In the genomic region with DNA sequence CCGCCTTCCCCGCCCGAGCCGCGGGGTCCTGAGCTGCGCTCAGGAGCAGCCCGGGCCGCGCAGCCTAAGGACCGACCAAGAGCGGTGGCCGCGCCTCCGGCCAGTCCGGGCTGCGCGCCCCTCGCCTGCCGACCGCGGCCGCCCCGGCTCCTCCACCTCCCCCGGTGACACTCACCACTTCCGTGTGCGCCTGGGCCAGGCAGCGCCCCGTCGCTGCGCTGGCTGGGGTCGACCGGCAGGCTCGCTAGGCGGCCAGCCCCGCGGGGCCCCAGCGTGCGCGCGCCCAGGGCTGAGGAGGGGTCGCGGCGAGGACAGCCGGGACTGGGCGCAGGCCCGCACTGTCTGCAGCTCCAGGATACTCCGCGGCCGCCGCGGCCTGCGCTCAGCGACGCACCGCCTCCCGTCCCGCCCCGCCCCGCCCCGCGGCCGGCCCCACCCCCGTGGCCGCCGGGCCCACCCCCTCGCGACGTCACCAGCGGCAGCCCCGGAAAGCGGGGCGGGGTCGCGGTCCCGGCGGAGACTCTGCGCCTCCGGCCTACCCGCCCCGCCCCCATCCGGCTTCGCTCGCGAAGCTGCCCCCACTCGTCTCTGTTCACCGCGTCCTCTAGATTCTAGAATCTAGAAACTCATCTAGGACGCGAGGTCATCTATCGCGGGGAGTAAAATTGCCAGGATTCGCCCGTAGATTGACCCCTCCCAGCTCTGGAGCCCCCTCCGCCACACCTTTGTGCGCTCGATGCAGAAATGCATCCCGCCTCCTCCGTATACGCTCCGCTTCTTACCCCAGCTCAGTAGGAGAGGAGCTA, we compare ENCODE assay signal across 8 cellular contexts. TPM values are rescaled to one million over a fixed set of nuclear protein-coding genes. Genes with fewer than 3 reads are reported as not detected.
DNase-seq lines count a peak whose midpoint lies in the region; ATAC-seq, FAIRE-seq and TF ChIP-seq lines count a peak whose summit lies in the region.

A gene (minus strand): TSS at position 392 of the 806 bp plus-strand sequence. CDS start 80,285 bp downstream, outside the sequence.

- DNase-seq in D341Med (ENCODE audit: low spot score) (peak; percentile 99), HTR-8/SVneo (ENCODE audit: insufficient read length, low spot score) (peak; percentile 87), activated T-cell treated with anti-CD3 and anti-CD28 coated beads for 24 hours (ENCODE audit: low read depth) (peak; percentile 81), epithelial cell of prostate (ENCODE audit: low read depth, low spot score) (no peak), mucosa of gallbladder (ENCODE audit: low spot score) (peak; percentile 85)
- peak; percentile 85 for DNase-seq in stimulated activated CD8-positive, alpha-beta memory T cell treated with anti-CD3 and anti-CD28 coated beads, Interleukin-4, amount 100 ng/mL, for 24 hours (ENCODE audit: low read depth)

- peak within 1 kb of the TSS; percentile 39; the same call in 1 of the 2 replicates for H2AFZ ChIP-seq in OCI-LY1 (ENCODE audit: low read length)

- no peaks in the 10 kb centered on the region; the same call in 1 of the 2 replicates for H3K27me3 ChIP-seq in OCI-LY1 (ENCODE audit: insufficient read depth, low read length)

- ATAC-seq in GM21381 (IDR thresholded peaks at IDR 0.05; ENCODE audit: unreplicated experiment) = peak; percentile 73

- no peaks in the 10 kb centered on the region for H3F3A ChIP-seq in OCI-LY1 (ENCODE audit: insufficient read depth, low read length)

- peaks cover 41% of the 10 kb centered on the region for H3K4me1 ChIP-seq in OCI-LY1 (ENCODE audit: insufficient read depth, low read length, severe bottlenecking)

- no peaks in the 10 kb centered on the region for H3K79me2 ChIP-seq in OCI-LY1 (ENCODE audit: insufficient read depth, low read length)

- TF ChIP-seq CTCF in OCI-LY1 (IDR thresholded peaks at IDR 0.05; ENCODE audit: low read length) = no peak

- H3K36me3 ChIP-seq in OCI-LY1 (ENCODE audit: insufficient read depth, low read length) = no peaks in the 10 kb centered on the region

- H3K9ac ChIP-seq in OCI-LY1 (ENCODE audit: low read length) = peak within 1 kb of the TSS; percentile 71

- peak within 1 kb of the TSS; percentile 87 for H3K4me2 ChIP-seq in OCI-LY1 (ENCODE audit: low read length)

- no peaks in the 10 kb centered on the region; the same call in 1 of the 2 replicates for H4K20me1 ChIP-seq in OCI-LY1 (ENCODE audit: insufficient read depth, low read length)

- no peaks in the 10 kb centered on the region for H3K9me2 ChIP-seq in OCI-LY1 (ENCODE audit: low read depth, low read length)

- H3K4me3 ChIP-seq in OCI-LY1 (ENCODE audit: low read depth, low read length, poor library complexity, severe bottlenecking) = peak within 1 kb of the TSS; percentile 93

- FAIRE-seq in HTR-8/SVneo (lab: Jason Lieb, UNC) = no peak

- H3K9me3 ChIP-seq in OCI-LY1 (ENCODE audit: low read length) = no peaks in the 10 kb centered on the region

- H3K27ac ChIP-seq in OCI-LY1 (ENCODE audit: low read depth, low read length, poor library complexity, severe bottlenecking) = no peak within 1 kb of the TSS
- H3K27ac ChIP-seq in epithelial cell of prostate = peak within 1 kb of the TSS; percentile 51

RNA-seq across cellular contexts. Expression of the gene that starts here (rescaled TPM):
- total RNA-seq in mucosa of gallbladder = 134 TPM
